ENCODE assay signal across 9 cellular contexts in genomic region chr18:32770651-32771168, GRCh38. TPM values are rescaled to one million over a fixed set of nuclear protein-coding genes. Genes with fewer than 3 reads are reported as not detected.
DNase-seq lines count a peak whose midpoint lies in the region; ATAC-seq and TF ChIP-seq lines count a peak whose summit lies in the region.
"Had no signal": no experiment of that assay in that cellular context is flagged by ENCODE, and none has a peak within 500 bp of the region (broad histone marks: within the 10 kb centered on the region; RNA-seq: fewer than 3 reads in every experiment).

No MANE protein-coding gene starts in this region.

- peaks cover 9% of the 10 kb centered on the region; the same call in 1 of the 2 replicates for H3F3A ChIP-seq in GM23338 (replicated peaks; ENCODE audit: low read depth)

- peak overlapping the region; percentile 99 for H3K4me2 ChIP-seq in GM23338

- TF ChIP-seq CTCF in GM23338 (conservative IDR thresholded peaks at IDR 0.05; ENCODE audit: low read depth in 2 of 2) (no peak), WTC11 (IDR thresholded peaks at IDR 0.05) (no peak), kidney epithelial cell (IDR thresholded peaks at IDR 0.05; ENCODE audit: insufficient read depth, low read length, poor library complexity, severe bottlenecking) (no peak)

- H3K36me3 Mint-ChIP-seq in GM23338 (ENCODE audit: low read depth) (no peaks in the 10 kb centered on the region), WTC11 (no peaks in the 10 kb centered on the region)
- H3K36me3 Mint-ChIP-seq in stimulated activated effector memory CD8-positive, alpha-beta T cell treated with anti-CD3 and anti-CD28 coated beads, Interleukin-12 subunit alpha, Interleukin-12 subunit beta, amount 100 ng/mL, for 72 hours = no peaks in the 10 kb centered on the region

- H3K9me3 Mint-ChIP-seq in GM23338 (no peaks in the 10 kb centered on the region; the same call in 2 of the 3 replicates), WTC11 (no peaks in the 10 kb centered on the region)
- no peaks in the 10 kb centered on the region for H3K9me3 Mint-ChIP-seq in stimulated activated effector memory CD8-positive, alpha-beta T cell treated with anti-CD3 and anti-CD28 coated beads, Interleukin-12 subunit alpha, Interleukin-12 subunit beta, amount 100 ng/mL, for 72 hours

- no peak overlapping the region for H3K27ac ChIP-seq in GM23338 (ENCODE audit: low read depth)

- H3K27me3 ChIP-seq in GM23338 (ENCODE audit: insufficient read depth) (peaks cover 79% of the 10 kb centered on the region), kidney epithelial cell (ENCODE audit: control insufficient read depth, insufficient read depth, low read length) (peaks cover 5% of the 10 kb centered on the region)

- ATAC-seq in GM23338 = peak; percentile 16
- ATAC-seq in WTC11 = peak; percentile 3
- ATAC-seq in stimulated activated effector memory CD8-positive, alpha-beta T cell treated with anti-CD3 and anti-CD28 coated beads, Interleukin-12 subunit alpha, Interleukin-12 subunit beta, amount 100 ng/mL, for 72 hours = no peak
- no peak for ATAC-seq in HG03378 (IDR thresholded peaks at IDR 0.05; ENCODE audit: unreplicated experiment)

- peak overlapping the region; percentile 96 for H2AFZ ChIP-seq in GM23338

- H3K79me2 ChIP-seq in GM23338 (replicated peaks; ENCODE audit: insufficient read depth) = no peaks in the 10 kb centered on the region

- H3K9me2 ChIP-seq in GM23338 (ENCODE audit: insufficient read depth) = no peaks in the 10 kb centered on the region

- CTCF ChIA-PET in WTC11 (lab: Charles Lee) = interaction anchor here (0.5 to 3.4 kb wide), 7 partner anchors 10 to 300 kb away, joined by 3 to 14 read pairs (median 5); partner anchors contain the start of gene GAREM1

- peaks cover 45% of the 10 kb centered on the region for H3K4me1 ChIP-seq in GM23338 (ENCODE audit: insufficient read depth)

- peaks cover 45% of the 10 kb centered on the region for H3K27me3 Mint-ChIP-seq in GM23338 (ENCODE audit: insufficient read depth, low read depth, poor library complexity)
- peaks cover 56% of the 10 kb centered on the region for H3K27me3 Mint-ChIP-seq in WTC11 (ENCODE audit: low read depth)

- DNase-seq in GM23338 (ENCODE audit: low spot score) (peak; percentile 51), WTC11 (ENCODE audit: low spot score) (peak; percentile 35), kidney epithelial cell (ENCODE audit: low read depth) (no peak), NCI-H2196 treated with DMSO at 0.1 percent for 48 hours (lab: John Stamatoyannopoulos, UW; ENCODE audit: unreplicated experiment) (no peak), hepatic stellate cell (ENCODE audit: low spot score) (no peak), DMS 273 treated with DMSO at 0.1 percent for 48 hours (lab: John Stamatoyannopoulos, UW) (no peak)
- DNase-seq in stimulated activated effector memory CD8-positive, alpha-beta T cell treated with anti-CD3 and anti-CD28 coated beads, Interleukin-12 subunit alpha, Interleukin-12 subunit beta, amount 100 ng/mL, for 72 hours (ENCODE audit: low spot score in 2 of 2) = no peak
- DNase-seq: NCI-H1436 treated with DMSO at 0.1 percent for 48 hours had no signal

- POLR2A ChIA-PET in WTC11 (lab: Charles Lee) = interaction anchor here (1.1 to 2.0 kb wide), 3 partner anchors 10 to 140 kb away, joined by 3 to 11 read pairs (median 3); no protein-coding TSS in a partner anchor

- H3K36me3 ChIP-seq in GM23338 (ENCODE audit: insufficient read depth) = no peaks in the 10 kb centered on the region
- H3K36me3 ChIP-seq in kidney epithelial cell (ENCODE audit: control insufficient read depth, insufficient read depth, low read length) = no peaks in the 10 kb centered on the region

- H3K4me3 ChIP-seq in GM23338 (peak overlapping the region; percentile 88), kidney epithelial cell (ENCODE audit: low read depth, low read length) (peak overlapping the region; percentile 68)

- H3K27ac Mint-ChIP-seq in GM23338 = no peak overlapping the region
- H3K27ac Mint-ChIP-seq in WTC11 = no peak overlapping the region
- no peak overlapping the region for H3K27ac Mint-ChIP-seq in stimulated activated effector memory CD8-positive, alpha-beta T cell treated with anti-CD3 and anti-CD28 coated beads, Interleukin-12 subunit alpha, Interleukin-12 subunit beta, amount 100 ng/mL, for 72 hours

- H4K20me1 ChIP-seq in GM23338 (replicated peaks; ENCODE audit: insufficient read depth) = no peaks in the 10 kb centered on the region

- peaks cover 44% of the 10 kb centered on the region for H3K4me1 Mint-ChIP-seq in GM23338
- peaks cover 50% of the 10 kb centered on the region for H3K4me1 Mint-ChIP-seq in WTC11
- no peaks in the 10 kb centered on the region for H3K4me1 Mint-ChIP-seq in stimulated activated effector memory CD8-positive, alpha-beta T cell treated with anti-CD3 and anti-CD28 coated beads, Interleukin-12 subunit alpha, Interleukin-12 subunit beta, amount 100 ng/mL, for 72 hours

- peak overlapping the region; percentile 92 for H3K4me3 Mint-ChIP-seq in GM23338
- peak overlapping the region; percentile 93 for H3K4me3 Mint-ChIP-seq in WTC11
- H3K4me3 Mint-ChIP-seq in stimulated activated effector memory CD8-positive, alpha-beta T cell treated with anti-CD3 and anti-CD28 coated beads, Interleukin-12 subunit alpha, Interleukin-12 subunit beta, amount 100 ng/mL, for 72 hours = peak overlapping the region; percentile 38

TF ChIP-seq in GM23338, 12 proteins besides CTCF, POLR2A, EP300 and RAD21 (continues in another document):
- TF ChIP-seq, protein P1, sequence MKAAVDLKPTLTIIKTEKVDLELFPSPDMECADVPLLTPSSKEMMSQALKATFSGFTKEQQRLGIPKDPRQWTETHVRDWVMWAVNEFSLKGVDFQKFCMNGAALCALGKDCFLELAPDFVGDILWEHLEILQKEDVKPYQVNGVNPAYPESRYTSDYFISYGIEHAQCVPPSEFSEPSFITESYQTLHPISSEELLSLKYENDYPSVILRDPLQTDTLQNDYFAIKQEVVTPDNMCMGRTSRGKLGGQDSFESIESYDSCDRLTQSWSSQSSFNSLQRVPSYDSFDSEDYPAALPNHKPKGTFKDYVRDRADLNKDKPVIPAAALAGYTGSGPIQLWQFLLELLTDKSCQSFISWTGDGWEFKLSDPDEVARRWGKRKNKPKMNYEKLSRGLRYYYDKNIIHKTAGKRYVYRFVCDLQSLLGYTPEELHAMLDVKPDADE (IDR thresholded peaks at IDR 0.05) = no peak
- TF ChIP-seq ZNF114 (CRISPR knock-in tag; IDR thresholded peaks at IDR 0.05) = no peak
- no peak for TF ChIP-seq EZH2phosphoT487 (IDR thresholded peaks at IDR 0.05; ENCODE audit: unreplicated experiment)

TF ChIP-seq in WTC11, 78 proteins besides CTCF, POLR2A, EP300 and RAD21 (continues in another document):
- TF ChIP-seq, protein P2, sequence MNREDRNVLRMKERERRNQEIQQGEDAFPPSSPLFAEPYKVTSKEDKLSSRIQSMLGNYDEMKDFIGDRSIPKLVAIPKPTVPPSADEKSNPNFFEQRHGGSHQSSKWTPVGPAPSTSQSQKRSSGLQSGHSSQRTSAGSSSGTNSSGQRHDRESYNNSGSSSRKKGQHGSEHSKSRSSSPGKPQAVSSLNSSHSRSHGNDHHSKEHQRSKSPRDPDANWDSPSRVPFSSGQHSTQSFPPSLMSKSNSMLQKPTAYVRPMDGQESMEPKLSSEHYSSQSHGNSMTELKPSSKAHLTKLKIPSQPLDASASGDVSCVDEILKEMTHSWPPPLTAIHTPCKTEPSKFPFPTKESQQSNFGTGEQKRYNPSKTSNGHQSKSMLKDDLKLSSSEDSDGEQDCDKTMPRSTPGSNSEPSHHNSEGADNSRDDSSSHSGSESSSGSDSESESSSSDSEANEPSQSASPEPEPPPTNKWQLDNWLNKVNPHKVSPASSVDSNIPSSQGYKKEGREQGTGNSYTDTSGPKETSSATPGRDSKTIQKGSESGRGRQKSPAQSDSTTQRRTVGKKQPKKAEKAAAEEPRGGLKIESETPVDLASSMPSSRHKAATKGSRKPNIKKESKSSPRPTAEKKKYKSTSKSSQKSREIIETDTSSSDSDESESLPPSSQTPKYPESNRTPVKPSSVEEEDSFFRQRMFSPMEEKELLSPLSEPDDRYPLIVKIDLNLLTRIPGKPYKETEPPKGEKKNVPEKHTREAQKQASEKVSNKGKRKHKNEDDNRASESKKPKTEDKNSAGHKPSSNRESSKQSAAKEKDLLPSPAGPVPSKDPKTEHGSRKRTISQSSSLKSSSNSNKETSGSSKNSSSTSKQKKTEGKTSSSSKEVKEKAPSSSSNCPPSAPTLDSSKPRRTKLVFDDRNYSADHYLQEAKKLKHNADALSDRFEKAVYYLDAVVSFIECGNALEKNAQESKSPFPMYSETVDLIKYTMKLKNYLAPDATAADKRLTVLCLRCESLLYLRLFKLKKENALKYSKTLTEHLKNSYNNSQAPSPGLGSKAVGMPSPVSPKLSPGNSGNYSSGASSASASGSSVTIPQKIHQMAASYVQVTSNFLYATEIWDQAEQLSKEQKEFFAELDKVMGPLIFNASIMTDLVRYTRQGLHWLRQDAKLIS (CRISPR knock-in tag; IDR thresholded peaks at IDR 0.05; ENCODE audit: borderline replicate concordance) = no peak
- TF ChIP-seq, protein P3, sequence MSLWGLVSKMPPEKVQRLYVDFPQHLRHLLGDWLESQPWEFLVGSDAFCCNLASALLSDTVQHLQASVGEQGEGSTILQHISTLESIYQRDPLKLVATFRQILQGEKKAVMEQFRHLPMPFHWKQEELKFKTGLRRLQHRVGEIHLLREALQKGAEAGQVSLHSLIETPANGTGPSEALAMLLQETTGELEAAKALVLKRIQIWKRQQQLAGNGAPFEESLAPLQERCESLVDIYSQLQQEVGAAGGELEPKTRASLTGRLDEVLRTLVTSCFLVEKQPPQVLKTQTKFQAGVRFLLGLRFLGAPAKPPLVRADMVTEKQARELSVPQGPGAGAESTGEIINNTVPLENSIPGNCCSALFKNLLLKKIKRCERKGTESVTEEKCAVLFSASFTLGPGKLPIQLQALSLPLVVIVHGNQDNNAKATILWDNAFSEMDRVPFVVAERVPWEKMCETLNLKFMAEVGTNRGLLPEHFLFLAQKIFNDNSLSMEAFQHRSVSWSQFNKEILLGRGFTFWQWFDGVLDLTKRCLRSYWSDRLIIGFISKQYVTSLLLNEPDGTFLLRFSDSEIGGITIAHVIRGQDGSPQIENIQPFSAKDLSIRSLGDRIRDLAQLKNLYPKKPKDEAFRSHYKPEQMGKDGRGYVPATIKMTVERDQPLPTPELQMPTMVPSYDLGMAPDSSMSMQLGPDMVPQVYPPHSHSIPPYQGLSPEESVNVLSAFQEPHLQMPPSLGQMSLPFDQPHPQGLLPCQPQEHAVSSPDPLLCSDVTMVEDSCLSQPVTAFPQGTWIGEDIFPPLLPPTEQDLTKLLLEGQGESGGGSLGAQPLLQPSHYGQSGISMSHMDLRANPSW (CRISPR knock-in tag; conservative IDR thresholded peaks at IDR 0.05; ENCODE audit: low read depth) = no peak
- TF ChIP-seq ATF1 (CRISPR knock-in tag; IDR thresholded peaks at IDR 0.05) (no peak), MXD4 (CRISPR knock-in tag; IDR thresholded peaks at IDR 0.05; ENCODE audit: borderline replicate concordance) (no peak)

RNA-seq across cellular contexts. Expression of gene KLHL14, which starts 2.1 kb away (rescaled TPM):
- 0.78 and 1.9 TPM in 2 replicates for total RNA-seq in GM23338 (2014; rRNA removed; shearing (Covaris generic))
- 0.38 and 0.44 TPM in 2 replicates for polyA plus RNA-seq in GM23338 (2016; fragmentation: Nextera tagmentation; extraction: Ambion mirVana)
- total RNA-seq in WTC11 (2021) = 3.9 to 4.8 TPM (median 4.3 TPM) in 3 replicates
- 2.1 and 3.6 TPM in 2 replicates for total RNA-seq in kidney epithelial cell

Comparison
In these comparisons a context has a peak if more than half of its experiments do, and no peak if none do; other contexts are left out.
1. ATAC-seq: peak in GM23338 (single experiment) and WTC11 (single experiment); none in stimulated activated effector memory CD8-positive, alpha-beta T cell treated with anti-CD3 and anti-CD28 coated beads, Interleukin-12 subunit alpha, Interleukin-12 subunit beta, amount 100 ng/mL, for 72 hours (single experiment) and HG03378 (single experiment).
2. DNase-seq: peak in GM23338 (single experiment) and WTC11 (single experiment); none in kidney epithelial cell (single experiment), stimulated activated effector memory CD8-positive, alpha-beta T cell treated with anti-CD3 and anti-CD28 coated beads, Interleukin-12 subunit alpha, Interleukin-12 subunit beta, amount 100 ng/mL, for 72 hours (0 of 2), NCI-H2196 treated with DMSO at 0.1 percent for 48 hours (single experiment), hepatic stellate cell (single experiment) and DMS 273 treated with DMSO at 0.1 percent for 48 hours (single experiment).
3. H3K4me3 Mint-ChIP-seq: peak in every context shown above with its lines; median percentile 93 in WTC11; 92 in GM23338; 38 in stimulated activated effector memory CD8-positive, alpha-beta T cell treated with anti-CD3 and anti-CD28 coated beads, Interleukin-12 subunit alpha, Interleukin-12 subunit beta, amount 100 ng/mL, for 72 hours.